In genomic region chr19:7912697-7913564, GRCh38 we compare ENCODE assay signal across 22 cellular contexts. TPM values are rescaled to one million over a fixed set of nuclear protein-coding genes. Genes with fewer than 3 reads are reported as not detected.
"Had no signal": no experiment of that assay in that cellular context is flagged by ENCODE, and none has a peak within 500 bp of the region (broad histone marks: within the 10 kb centered on the region; RNA-seq: fewer than 3 reads in every experiment).

No MANE protein-coding gene starts in this region.

- H3K27ac Mint-ChIP-seq: activated B cell treated with CpG ODN at 0.5 μM for 24 hours; activated CD8-positive, alpha-beta T cell treated with anti-CD3 and anti-CD28 coated beads for 36 hours; activated naive CD4-positive, alpha-beta T cell treated with anti-CD3 and anti-CD28 coated beads for 36 hours; activated naive CD8-positive, alpha-beta T cell treated with anti-CD3 and anti-CD28 coated beads, Interleukin-2, amount 50 U/mL, for 24 hours; activated T-cell treated with anti-CD3 and anti-CD28 coated beads, Interleukin-2, amount 50 U/mL, for 24 hours; activated T-helper 2 cell treated with anti-CD3 and anti-CD28 coated beads, Interferon-gamma antibody, Interleukin-2, Interleukin-4, amounts not matched to agents 10 μg/mL and 5 μg/mL and 100 μg/mL, durations not matched to agents 14 hours and 24 hours and 36 hours; brain had no signal

- H3K27ac ChIP-seq: left lung, neutrophil, tibial artery, uterus had no signal

- H3K4me3 Mint-ChIP-seq: activated B cell treated with CpG ODN at 0.5 μM for 24 hours; activated CD8-positive, alpha-beta T cell treated with anti-CD3 and anti-CD28 coated beads for 36 hours; activated naive CD4-positive, alpha-beta T cell treated with anti-CD3 and anti-CD28 coated beads for 36 hours; activated naive CD8-positive, alpha-beta T cell treated with anti-CD3 and anti-CD28 coated beads, Interleukin-2, amount 50 U/mL, for 24 hours; activated T-cell treated with anti-CD3 and anti-CD28 coated beads, Interleukin-2, amount 50 U/mL, for 24 hours; brain had no signal

- DNase-seq: activated B cell treated with CpG ODN at 0.5 μM for 24 hours; activated CD4-positive, alpha-beta T cell treated with anti-CD3 and anti-CD28 coated beads for 48 hours; activated CD8-positive, alpha-beta T cell treated with anti-CD3 and anti-CD28 coated beads for 36 hours; activated naive CD4-positive, alpha-beta T cell treated with anti-CD3 and anti-CD28 coated beads for 36 hours; activated naive CD8-positive, alpha-beta T cell treated with anti-CD3 and anti-CD28 coated beads, Interleukin-2, amount 50 U/mL, for 24 hours; activated T-cell treated with anti-CD3 and anti-CD28 coated beads, Interleukin-2, amount 50 U/mL, for 24 hours; anterior cingulate cortex; caudate nucleus; cortex of kidney; head of caudate nucleus; kidney; stimulated activated CD4-positive, alpha-beta T cell treated with anti-CD3 and anti-CD28 coated beads, Interleukin-2, amount 100 ng/mL, for 24 hours; stimulated activated naive CD8-positive, alpha-beta T cell treated with anti-CD3 and anti-CD28 coated beads, Interleukin-15, Interleukin-2, amounts not matched to agents 100 U/mL and 50 U/mL, for 24 hours; substantia nigra had no signal

- ATAC-seq: activated CD8-positive, alpha-beta T cell treated with anti-CD3 and anti-CD28 coated beads for 36 hours; activated naive CD8-positive, alpha-beta T cell treated with anti-CD3 and anti-CD28 coated beads, Interleukin-2, amount 50 U/mL, for 24 hours; left lung; stimulated activated naive CD8-positive, alpha-beta T cell treated with anti-CD3 and anti-CD28 coated beads, Interleukin-15, Interleukin-2, amounts not matched to agents 100 U/mL and 50 U/mL, for 24 hours had no signal

- FAIRE-seq: endometrium, frontal cortex, kidney had no signal

- H3K9me3 ChIP-seq: left lung, neutrophil, tibial artery, uterus had no signal

- H3K36me3 ChIP-seq: uterus had no signal

- H3K9me3 Mint-ChIP-seq: activated B cell treated with CpG ODN at 0.5 μM for 24 hours; activated CD8-positive, alpha-beta T cell treated with anti-CD3 and anti-CD28 coated beads for 36 hours; activated naive CD4-positive, alpha-beta T cell treated with anti-CD3 and anti-CD28 coated beads for 36 hours; activated naive CD8-positive, alpha-beta T cell treated with anti-CD3 and anti-CD28 coated beads, Interleukin-2, amount 50 U/mL, for 24 hours; activated T-cell treated with anti-CD3 and anti-CD28 coated beads, Interleukin-2, amount 50 U/mL, for 24 hours; activated T-helper 2 cell treated with anti-CD3 and anti-CD28 coated beads, Interferon-gamma antibody, Interleukin-2, Interleukin-4, amounts not matched to agents 10 μg/mL and 5 μg/mL and 100 μg/mL, durations not matched to agents 14 hours and 24 hours and 36 hours had no signal

- H3K4me3 ChIP-seq: left lung, tibial artery, uterus had no signal

RNA-seq across cellular contexts. Expression of gene TGFBR3L, which starts 1.7 kb away (rescaled TPM):
- total RNA-seq: activated B cell treated with CpG ODN at 0.5 μM for 24 hours, frontal cortex had no signal

RNA-seq across cellular contexts. Expression of gene CTXN1, which starts 13.0 kb away (rescaled TPM):
- total RNA-seq: activated B cell treated with CpG ODN at 0.5 μM for 24 hours had no signal

RNA-seq across cellular contexts. Expression of gene LRRC8E, which starts 24.6 kb away (rescaled TPM):
- total RNA-seq: activated B cell treated with CpG ODN at 0.5 μM for 24 hours; activated CD8-positive, alpha-beta T cell treated with anti-CD3 and anti-CD28 coated beads for 36 hours; activated naive CD4-positive, alpha-beta T cell treated with anti-CD3 and anti-CD28 coated beads for 36 hours; activated T-helper 2 cell treated with anti-CD3 and anti-CD28 coated beads, Interferon-gamma antibody, Interleukin-2, Interleukin-4, amounts not matched to agents 10 μg/mL and 5 μg/mL and 100 μg/mL, durations not matched to agents 14 hours and 24 hours and 36 hours; frontal cortex had no signal
